ENCODE assay signal across 20 cellular contexts in the genomic region with DNA sequence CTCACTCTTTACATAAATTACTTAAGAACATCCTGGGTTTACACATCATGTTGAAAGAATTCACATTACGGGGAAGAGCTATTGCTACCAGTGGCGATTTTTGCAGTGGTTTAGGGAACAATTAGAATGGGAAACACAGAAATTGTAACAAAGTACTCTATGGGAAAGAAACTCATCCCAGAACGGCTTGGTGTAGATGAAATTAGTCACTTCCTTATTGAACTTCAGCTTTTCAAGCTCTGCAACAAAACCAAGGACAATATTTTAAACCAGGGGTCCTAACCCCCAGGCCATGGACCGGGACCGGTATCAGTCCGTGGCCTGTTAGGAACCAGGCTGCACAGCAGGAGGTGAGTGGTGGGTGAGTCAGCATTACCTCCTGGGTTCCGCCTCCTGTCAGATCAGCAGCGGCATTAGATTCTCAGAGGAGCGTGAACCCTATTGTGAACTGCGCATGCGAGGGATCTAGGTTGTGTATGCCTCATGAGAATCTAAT. TPM values are rescaled to one million over a fixed set of nuclear protein-coding genes. Genes with fewer than 3 reads are reported as not detected.
DNase-seq lines count a peak whose midpoint lies in the region; ATAC-seq, FAIRE-seq and TF ChIP-seq lines count a peak whose summit lies in the region.
"Had no signal": no experiment of that assay in that cellular context is flagged by ENCODE, and none has a peak within 500 bp of the region (broad histone marks: within the 10 kb centered on the region; RNA-seq: fewer than 3 reads in every experiment).

No MANE protein-coding gene starts in this region.

- H3K4ac ChIP-seq in H1 (replicated peaks; ENCODE audit: insufficient read length, low read depth, low read length), result no peak overlapping the region

- no peak for TF ChIP-seq RAD21 in H1 (IDR thresholded peaks at IDR 0.05 in 1 of 2, conservative IDR thresholded peaks at IDR 0.05 in 1 of 2; ENCODE audit: low read depth in 2 of 2, low read length in 2 of 2)

- TF ChIP-seq POLR2A in H1 (IDR thresholded peaks at IDR 0.05; ENCODE audit: control extremely low read depth in 1 of 2, low read depth in 2 of 2, low read length in 2 of 2), result no peak

- H3K23me2 ChIP-seq in H1 (ENCODE audit: low read depth, low read length), result 0 out of 2 replicates have a peak, but pooled peaks cover 2% of the 10 kb centered on the region

- H3K18ac ChIP-seq in H1 (ENCODE audit: extremely low read depth, low read length), result no peak overlapping the region

- H3K4me1 ChIP-seq in H1 (replicated peaks in 1 of 4; ENCODE audit: control insufficient read depth in 3 of 4, insufficient read depth in 4 of 4, low read length in 3 of 4), result peaks cover 0 to 5% (median 3%) of the 10 kb centered on the region in 4 experiments; a peak in 3 of 7 replicates
- H3K4me1 ChIP-seq in smooth muscle cell (ENCODE audit: low read depth), result no peaks in the 10 kb centered on the region
- H3K4me1 ChIP-seq in OCI-LY7 (ENCODE audit: insufficient read depth, low read length, poor library complexity, severe bottlenecking), result no peaks in the 10 kb centered on the region
- H3K4me1 ChIP-seq: esophagus muscularis mucosa, right atrium auricular region had no signal

- H2AK5ac ChIP-seq in H1 (ENCODE audit: low read depth, low read length), result no peak overlapping the region

- peak; percentile 6 for DNase-seq in NCI-H1694 treated with DMSO at 0.1 percent for 48 hours (lab: John Stamatoyannopoulos, UW)
- DNase-seq in NCI-H1694 (lab: John Stamatoyannopoulos, UW), result no peak
- DNase-seq in RKO (ENCODE audit: low spot score), result peak; percentile 38
- DNase-seq in H1 (ENCODE audit: low read depth in 1 of 2, low spot score in 2 of 2), result no peak
- no peak for DNase-seq in smooth muscle cell (lab: John Stamatoyannopoulos, UW; ENCODE audit: unreplicated experiment)
- no peak for DNase-seq in GM13976 (ENCODE audit: low spot score)
- DNase-seq in OCI-LY7 (ENCODE audit: low spot score), result no peak
- DNase-seq: activated CD4-positive, alpha-beta T cell treated with anti-CD3 and anti-CD28 coated beads, Interleukin-2, amount 10 ng/mL, durations not matched to agents 7 days and 5 days; activated naive CD8-positive, alpha-beta T cell treated with anti-CD3 and anti-CD28 coated beads, Interleukin-2, amount 10 ng/mL, durations not matched to agents 7 days and 5 days; activated T-cell treated with anti-CD3 and anti-CD28 coated beads, Interleukin-2, amount 50 U/mL, for 4 hours; NCI-H1105 treated with DMSO at 0.1 percent for 48 hours; NCI-H510A treated with DMSO at 0.1 percent for 48 hours; RPMI8226; trophoblast cell had no signal

- no peak overlapping the region for H2BK5ac ChIP-seq in H1 (ENCODE audit: low read depth, low read length)

- no peaks in the 10 kb centered on the region for H3K36me3 ChIP-seq in H1 (ENCODE audit: control insufficient read depth in 2 of 4, insufficient read depth in 4 of 4, low read length in 3 of 4)
- H3K36me3 ChIP-seq in smooth muscle cell (ENCODE audit: low read depth), result no peaks in the 10 kb centered on the region
- no peaks in the 10 kb centered on the region for H3K36me3 ChIP-seq in OCI-LY7 (ENCODE audit: insufficient read depth, low read length)
- H3K36me3 ChIP-seq: esophagus muscularis mucosa, right atrium auricular region had no signal

- no peak overlapping the region for H3K9ac ChIP-seq in H1 (replicated peaks in 1 of 4; ENCODE audit: extremely low read depth in 1 of 4, low read depth in 3 of 4, low read length in 3 of 4)
- H3K9ac ChIP-seq in smooth muscle cell (ENCODE audit: low read depth), result no peak overlapping the region

- H4K20me1 ChIP-seq in H1 (replicated peaks in 1 of 2; ENCODE audit: control insufficient read depth in 1 of 2, insufficient read depth in 2 of 2, low read length in 2 of 2), result no peaks in the 10 kb centered on the region
- no peaks in the 10 kb centered on the region for H4K20me1 ChIP-seq in smooth muscle cell (ENCODE audit: low read depth)
- H4K20me1 ChIP-seq in OCI-LY7 (ENCODE audit: insufficient read depth, low read length), result no peaks in the 10 kb centered on the region

- H3K23ac ChIP-seq in H1 (ENCODE audit: insufficient read length), result no peak overlapping the region

- H3K27me3 ChIP-seq in H1 (replicated peaks in 1 of 4; ENCODE audit: control insufficient read depth in 3 of 4, extremely low read depth in 1 of 4, insufficient read depth in 3 of 4, low read length in 3 of 4) (no peaks in the 10 kb centered on the region), smooth muscle cell (ENCODE audit: low read depth) (no peaks in the 10 kb centered on the region)
- H3K27me3 ChIP-seq: right atrium auricular region had no signal

- H3K4me3 ChIP-seq in H1 (ENCODE audit: extremely low read depth in 1 of 4, insufficient read depth in 2 of 4, low read depth in 3 of 4, low read length in 4 of 4) (no peak overlapping the region), smooth muscle cell (no peak overlapping the region), OCI-LY7 (ENCODE audit: low read depth, low read length, poor library complexity, severe bottlenecking) (no peak overlapping the region)
- H3K4me3 ChIP-seq: esophagus muscularis mucosa, hepatocyte, right atrium auricular region had no signal

- H3K56ac ChIP-seq in H1 (replicated peaks; ENCODE audit: insufficient read length, low read depth, low read length), result no peak overlapping the region

- H3K9me3 ChIP-seq in H1 (ENCODE audit: insufficient read depth in 2 of 2, low read depth in 1 of 2, low read length in 1 of 2), result 0 out of 4 replicates have a peak, but pooled peaks cover 0 to 7% of the 10 kb centered on the region in 2 experiments
- no peaks in the 10 kb centered on the region for H3K9me3 ChIP-seq in smooth muscle cell (replicated peaks; ENCODE audit: low read depth)
- H3K9me3 ChIP-seq in OCI-LY7 (ENCODE audit: low read length), result peaks cover 6% of the 10 kb centered on the region; the same call in 1 of the 2 replicates

- H3K79me2 ChIP-seq in H1 (ENCODE audit: control insufficient read depth in 1 of 2, insufficient read depth in 2 of 2, low read length in 2 of 2) (no peaks in the 10 kb centered on the region), smooth muscle cell (ENCODE audit: low read depth) (no peaks in the 10 kb centered on the region), OCI-LY7 (ENCODE audit: insufficient read depth, low read depth, low read length) (no peaks in the 10 kb centered on the region)
- H3K79me2 ChIP-seq: hepatocyte had no signal

- no peak for FAIRE-seq in H1 (lab: Jason Lieb, UNC)
- FAIRE-seq: A204.1 had no signal

- H3F3A ChIP-seq in smooth muscle cell (ENCODE audit: low read depth), result peaks cover 4% of the 10 kb centered on the region

- H2AFZ ChIP-seq in H1 (ENCODE audit: low read length) (no peak overlapping the region), smooth muscle cell (ENCODE audit: low read depth) (no peak overlapping the region), OCI-LY7 (ENCODE audit: low read length) (no peak overlapping the region)
- H2AFZ ChIP-seq: hepatocyte had no signal

- no peak overlapping the region for H3K14ac ChIP-seq in H1 (ENCODE audit: insufficient read length)

- no peak overlapping the region for H2BK120ac ChIP-seq in H1 (replicated peaks; ENCODE audit: low read depth, low read length)

- H2BK20ac ChIP-seq in H1 (ENCODE audit: low read length), result peak overlapping the region; percentile 27; the same call in 1 of the 2 replicates

- CTCF ChIA-PET in H1 (lab: Charles Lee; ENCODE audit: partially characterized antibody), result interaction anchor here (1.5 to 1.8 kb wide), 2 partner anchors 13 to 26 kb away, joined by 5 read pairs; no protein-coding TSS in a partner anchor
- CTCF ChIA-PET in OCI-LY7 (lab: Charles Lee; ENCODE audit: unreplicated experiment), result no interaction called here

- intact Hi-C loops in OCI-LY7 (cut with micrococcal nuclease; ENCODE audit: unreplicated experiment), result no loop called here

- WGBS in H1 (ENCODE audit: extremely low coverage in 1 of 2, insufficient coverage in 1 of 2, insufficient read length in 1 of 2, insufficient replicate concordance in 2 of 2, low coverage in 1 of 2, low lambda C conversion rate in 2 of 2, missing lambda C conversion rate in 1 of 2), 2 experiments, result 78% methylated on average over 11 of the region's 11 CpGs; no CpG with 5 or more reads in 1 of the 2 experiments
- WGBS in smooth muscle cell (ENCODE audit: low lambda C conversion rate), result 30% methylated on average over 11 of the region's 11 CpGs

- no TSS peak for BruUV-seq in OCI-LY7 (replicated peaks; lab: Mats Ljungman, UMichigan)

- H3K27ac ChIP-seq in H1 (ENCODE audit: low read depth, low read length) (no peak overlapping the region), smooth muscle cell (ENCODE audit: low read depth) (peak overlapping the region; percentile 32), OCI-LY7 (ENCODE audit: low read depth, low read length, poor library complexity, severe bottlenecking) (no peak overlapping the region)
- H3K27ac ChIP-seq: esophagus muscularis mucosa, hepatocyte, right atrium auricular region had no signal

- H4K91ac ChIP-seq in H1 (replicated peaks; ENCODE audit: insufficient read length, low read length), result no peak overlapping the region

- POLR2A ChIA-PET in H1 (lab: Charles Lee; ENCODE audit: partially characterized antibody), result no interaction called here
- POLR2A ChIA-PET in OCI-LY7 (lab: Charles Lee), result no interaction called here

- H4K5ac ChIP-seq in H1 (ENCODE audit: insufficient read length, low read depth, low read length), result no peak overlapping the region

- no peak overlapping the region for H2BK15ac ChIP-seq in H1 (ENCODE audit: low read length)

- no peak overlapping the region for H3K4me2 ChIP-seq in H1 (ENCODE audit: insufficient read depth in 1 of 2, low read depth in 2 of 2, low read length in 2 of 2)
- peak overlapping the region; percentile 55 for H3K4me2 ChIP-seq in smooth muscle cell
- H3K4me2 ChIP-seq in OCI-LY7 (ENCODE audit: low read length), result no peak overlapping the region
- H3K4me2 ChIP-seq: hepatocyte had no signal

- H3K79me1 ChIP-seq in H1 (ENCODE audit: low read depth, low read length), result no peaks in the 10 kb centered on the region

- no peaks in the 10 kb centered on the region for H3K9me2 ChIP-seq in OCI-LY7 (ENCODE audit: insufficient read depth, low read length)

- TF ChIP-seq EP300 in H1 (IDR thresholded peaks at IDR 0.05; ENCODE audit: borderline replicate concordance in 1 of 2, low read depth in 2 of 2, low read length in 2 of 2), result no peak

- no peak overlapping the region for H4K8ac ChIP-seq in H1 (ENCODE audit: extremely low read depth, insufficient read depth, low read length)

- in situ Hi-C loops in GM13976 (cut with MboI; ENCODE audit: low sequenced_read_pairs, unreplicated experiment), result no loop called here

- ATAC-seq in GM21526 (IDR thresholded peaks at IDR 0.05; ENCODE audit: low FRiP score, unreplicated experiment), result no peak
- ATAC-seq: activated T-cell treated with anti-CD3 and anti-CD28 coated beads, Interleukin-2, amount 50 U/mL, for 4 hours; stimulated activated effector memory CD8-positive, alpha-beta T cell treated with anti-CD3 and anti-CD28 coated beads, Interleukin-12 subunit alpha, Interleukin-12 subunit beta, amount 100 ng/mL, for 72 hours had no signal

- H2BK12ac ChIP-seq in H1 (ENCODE audit: low read depth, low read length), result no peak overlapping the region

- TF ChIP-seq CTCF in H1 (IDR thresholded peaks at IDR 0.05; ENCODE audit: control extremely low read depth in 1 of 3, insufficient read depth in 1 of 3, low read depth in 1 of 3, low read length in 3 of 3) (no peak), smooth muscle cell (IDR thresholded peaks at IDR 0.05; ENCODE audit: borderline replicate concordance, insufficient read depth, poor library complexity, severe bottlenecking) (no peak), GM13976 (IDR thresholded peaks at IDR 0.05; ENCODE audit: borderline replicate concordance, control extremely low read depth, extremely low read depth, insufficient read depth, missing control alignments) (no peak), OCI-LY7 (conservative IDR thresholded peaks at IDR 0.05; ENCODE audit: low read length) (no peak)

RNA-seq across cellular contexts. Expression of a gene that starts 32.3 kb away (rescaled TPM):
- 6.0 TPM in 2 replicates for total RNA-seq in H1 (2021; fragmentation: NEBNext Ultra II Directional; extraction: Animal tissue kit (Norgen Biotek cat#: 25700))
- polyA plus RNA-seq in H1 (2011; rRNA removed) (2.2 and 3.0 TPM in 2 replicates), smooth muscle cell (5.1 and 7.5 TPM in 2 replicates)
- polyA plus RNA-seq in H1 (2011; cell fraction: cytosol; rRNA removed), result 2.3 TPM
- 6.1 TPM for polyA plus RNA-seq in H1 (2011; cell fraction: nucleus; rRNA removed)
- polyA plus RNA-seq in H1 (2012, experiment 1 of 2), result 4.6 to 6.0 TPM (median 5.7 TPM) in 4 replicates
- 1.9 TPM for polyA plus RNA-seq in H1 (2012, experiment 2 of 2)
- 5.6 TPM for polyA plus RNA-seq in H1 (2013, experiment 1 of 2)
- polyA plus RNA-seq in H1 (2013, experiment 2 of 2), result 6.5 TPM
- polyA minus RNA-seq in H1 (2011; rRNA and poly(A)+ RNA removed), result 5.3 TPM in 2 replicates
- 4.6 TPM for polyA minus RNA-seq in H1 (2011; cell fraction: cytosol; rRNA and poly(A)+ RNA removed)
- polyA minus RNA-seq in H1 (2011; cell fraction: nucleus; rRNA and poly(A)+ RNA removed), result 7.9 TPM
- total RNA-seq in smooth muscle cell (6.8 and 7.3 TPM in 2 replicates), OCI-LY7 (2022) (9.0 and 9.9 TPM in 2 replicates)
- 8.4 and 13.1 TPM in 2 replicates for total RNA-seq in OCI-LY7 (2014; rRNA removed; shearing (Covaris generic))

Comparison
In these comparisons a context has a peak if more than half of its experiments do, and no peak if none do; other contexts are left out.
1. DNase-seq: peak in NCI-H1694 treated with DMSO at 0.1 percent for 48 hours (single experiment) and RKO (single experiment); none in NCI-H1694 (single experiment), H1 (0 of 2), smooth muscle cell (single experiment), GM13976 (single experiment) and OCI-LY7 (single experiment).